29 cellular contexts compared by ENCODE assay signal in the genomic region with DNA sequence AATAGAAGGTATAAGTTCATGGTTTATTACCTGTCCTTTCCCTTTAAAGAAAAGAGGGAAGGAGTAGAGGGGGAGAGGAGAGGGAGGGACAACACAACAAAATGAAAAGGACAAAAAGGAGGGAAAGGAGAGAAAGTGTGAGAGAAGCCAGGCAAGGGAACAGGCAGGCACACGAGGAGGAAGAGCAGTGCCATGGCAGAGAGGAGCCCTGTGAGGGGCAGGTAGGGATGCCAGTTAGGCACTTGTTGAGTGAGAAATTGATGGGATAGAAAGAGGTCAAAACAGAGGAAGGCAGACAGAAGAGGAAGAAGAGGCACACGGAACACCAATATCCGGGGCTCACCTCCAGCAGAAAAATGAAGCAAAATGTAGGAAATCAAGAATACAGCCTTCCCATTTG. TPM values are rescaled to one million over a fixed set of nuclear protein-coding genes. Genes with fewer than 3 reads are reported as not detected.
DNase-seq lines count a peak whose midpoint lies in the region; ATAC-seq and TF ChIP-seq lines count a peak whose summit lies in the region.
"Had no signal": no experiment of that assay in that cellular context is flagged by ENCODE, and none has a peak within 500 bp of the region (broad histone marks: within the 10 kb centered on the region; RNA-seq: fewer than 3 reads in every experiment).

No MANE protein-coding gene starts in this region.

- no peak for TF ChIP-seq CTCF in activated CD8-positive, alpha-beta T cell treated with anti-CD3 and anti-CD28 coated beads for 36 hours (IDR thresholded peaks at IDR 0.05)
- TF ChIP-seq CTCF in DND-41 (IDR thresholded peaks at IDR 0.05; ENCODE audit: borderline replicate concordance, extremely low read depth, low read length, poor library complexity, severe bottlenecking), result no peak
- no peak for TF ChIP-seq CTCF in activated B cell treated with CpG ODN at 0.5 μM for 24 hours (IDR thresholded peaks at IDR 0.05)

- H3K79me2 ChIP-seq in DND-41 (ENCODE audit: insufficient read depth, low read length), result no peaks in the 10 kb centered on the region
- H3K79me2 ChIP-seq: parathyroid adenoma had no signal

- H3K9me3 Mint-ChIP-seq in activated CD8-positive, alpha-beta T cell treated with anti-CD3 and anti-CD28 coated beads for 36 hours, result peaks cover 13% of the 10 kb centered on the region
- peaks cover 7% of the 10 kb centered on the region for H3K9me3 Mint-ChIP-seq in activated CD8-positive, alpha-beta T cell treated with anti-CD3 and anti-CD28 coated beads, Interleukin-2, amount 10 ng/mL, durations not matched to agents 7 days and 5 days (ENCODE audit: insufficient read depth)
- H3K9me3 Mint-ChIP-seq in activated B cell treated with CpG ODN at 0.5 μM for 24 hours (peaks cover 5% of the 10 kb centered on the region), memory B cell (peaks cover 3% of the 10 kb centered on the region)
- H3K9me3 Mint-ChIP-seq: effector memory CD8-positive, alpha-beta T cell had no signal

- H2AFZ ChIP-seq in DND-41 (ENCODE audit: low read depth, low read length), result 0 out of 2 replicates have a peak overlapping the region, but pooled peaks have one; percentile 3
- H2AFZ ChIP-seq: parathyroid adenoma had no signal

- no peak overlapping the region for H3K4me2 ChIP-seq in DND-41 (ENCODE audit: insufficient read depth, low read length)

- POLR2A ChIA-PET in activated CD8-positive, alpha-beta T cell treated with anti-CD3 and anti-CD28 coated beads for 36 hours (lab: Charles Lee), result interaction anchor here (0.5 to 4.1 kb wide), 3 partner anchors 11 to 30 kb away, joined by 3 to 13 read pairs (median 4); no protein-coding TSS in a partner anchor
- POLR2A ChIA-PET in activated CD8-positive, alpha-beta T cell treated with anti-CD3 and anti-CD28 coated beads, Interleukin-2, amount 10 ng/mL, durations not matched to agents 7 days and 5 days (lab: Charles Lee), result no interaction called here
- POLR2A ChIA-PET in activated B cell treated with CpG ODN at 0.5 μM for 24 hours (lab: Charles Lee), result interaction anchor here (1.6 kb wide), 1 partner anchor 42 kb away, joined by 7 read pairs; the partner anchor contains the start of gene TNFAIP3

- H3K9ac ChIP-seq in DND-41 (ENCODE audit: low read depth, low read length), result no peak overlapping the region
- H3K9ac ChIP-seq: parathyroid adenoma had no signal

- no peaks in the 10 kb centered on the region for H3K27me3 ChIP-seq in DND-41 (ENCODE audit: insufficient read depth, low read length, poor library complexity)
- H3K27me3 ChIP-seq: tibial nerve had no signal

- DNase-seq in activated CD8-positive, alpha-beta T cell treated with anti-CD3 and anti-CD28 coated beads for 36 hours, result no peak
- no peak for DNase-seq in activated CD8-positive, alpha-beta T cell treated with anti-CD3 and anti-CD28 coated beads, Interleukin-2, amount 10 ng/mL, durations not matched to agents 7 days and 5 days
- DNase-seq in DND-41, result no peak
- DNase-seq in activated B cell treated with CpG ODN at 0.5 μM for 24 hours, result no peak
- no peak for DNase-seq in memory B cell (ENCODE audit: low spot score in 2 of 2)
- DNase-seq in DMS153 treated with DMSO at 0.1 percent for 48 hours (lab: John Stamatoyannopoulos, UW; ENCODE audit: unreplicated experiment), result no peak
- DNase-seq in NCI-H146 (lab: John Stamatoyannopoulos, UW), result no peak
- no peak for DNase-seq in stimulated activated CD4-positive, alpha-beta T cell treated with anti-CD3 and anti-CD28 coated beads, Interleukin-15, amount 100 ng/mL, for 24 hours
- DNase-seq: activated CD4-positive, alpha-beta T cell treated with anti-CD3 and anti-CD28 coated beads, Interleukin-2, amount 50 U/mL, for 1 hour; activated CD8-positive, alpha-beta memory T cell treated with anti-CD3 and anti-CD28 coated beads, Interleukin-2, amount 50 U/mL, for 48 hours; activated effector memory CD4-positive, alpha-beta T cell treated with Interleukin-2 at 50 U/mL for 16 hours; caudate nucleus; effector memory CD8-positive, alpha-beta T cell; glutamatergic neuron; HFFc6; mesenchymal stem cell; NCI-H1417 treated with DMSO at 0.1 percent for 48 hours; NCI-H2081 treated with DMSO at 0.1 percent for 48 hours; NCI-H226; NCI-H526 treated with DMSO at 0.1 percent for 48 hours; NK-92 treated with Interleukin-12 subunit alpha and Interleukin-12 subunit beta, amount 100 ng/mL, for 24 hours; small intestine had no signal

- H3K27ac ChIP-seq in DND-41 (ENCODE audit: low read length), result no peak overlapping the region
- H3K27ac ChIP-seq: coronary artery, parathyroid adenoma, tibial nerve, VCaP had no signal

- H3K36me3 Mint-ChIP-seq in activated CD8-positive, alpha-beta T cell treated with anti-CD3 and anti-CD28 coated beads for 36 hours (ENCODE audit: low read depth), result peaks cover 13% of the 10 kb centered on the region
- peaks cover 5% of the 10 kb centered on the region for H3K36me3 Mint-ChIP-seq in activated CD8-positive, alpha-beta T cell treated with anti-CD3 and anti-CD28 coated beads, Interleukin-2, amount 10 ng/mL, durations not matched to agents 7 days and 5 days (ENCODE audit: low read depth)
- H3K36me3 Mint-ChIP-seq in activated B cell treated with CpG ODN at 0.5 μM for 24 hours (ENCODE audit: low read depth) (peaks cover 2% of the 10 kb centered on the region), memory B cell (peaks cover 7% of the 10 kb centered on the region)

- H3K4me3 ChIP-seq in DND-41 (ENCODE audit: low read depth in 1 of 2, low read length in 2 of 2), result no peak overlapping the region
- H3K4me3 ChIP-seq: coronary artery, tibial nerve had no signal

- CTCF ChIA-PET in activated CD8-positive, alpha-beta T cell treated with anti-CD3 and anti-CD28 coated beads for 36 hours (lab: Charles Lee), result interaction anchor here (0.7 to 1.6 kb wide), 3 partner anchors 31 to 547 kb away, joined by 4 to 10 read pairs (median 8); no protein-coding TSS in a partner anchor
- CTCF ChIA-PET in activated CD8-positive, alpha-beta T cell treated with anti-CD3 and anti-CD28 coated beads, Interleukin-2, amount 10 ng/mL, durations not matched to agents 7 days and 5 days (lab: Charles Lee), result interaction anchor here (0.8 to 2.0 kb wide), 6 partner anchors 14 to 205 kb away, joined by 3 to 7 read pairs (median 5); no protein-coding TSS in a partner anchor
- CTCF ChIA-PET in activated B cell treated with CpG ODN at 0.5 μM for 24 hours (lab: Charles Lee), result interaction anchor here (1.4 kb wide), 1 partner anchor 11 kb away, joined by 4 read pairs; no protein-coding TSS in a partner anchor

- H4K20me1 ChIP-seq in DND-41 (ENCODE audit: insufficient read depth, low read length), result no peaks in the 10 kb centered on the region

- H3K4me3 Mint-ChIP-seq in activated CD8-positive, alpha-beta T cell treated with anti-CD3 and anti-CD28 coated beads for 36 hours, result peak overlapping the region; percentile 16
- H3K4me3 Mint-ChIP-seq in activated CD8-positive, alpha-beta T cell treated with anti-CD3 and anti-CD28 coated beads, Interleukin-2, amount 10 ng/mL, durations not matched to agents 7 days and 5 days, result no peak overlapping the region
- no peak overlapping the region for H3K4me3 Mint-ChIP-seq in activated B cell treated with CpG ODN at 0.5 μM for 24 hours
- no peak overlapping the region for H3K4me3 Mint-ChIP-seq in memory B cell
- H3K4me3 Mint-ChIP-seq: effector memory CD8-positive, alpha-beta T cell; HFFc6 had no signal

- no peaks in the 10 kb centered on the region for H3K27me3 Mint-ChIP-seq in activated CD8-positive, alpha-beta T cell treated with anti-CD3 and anti-CD28 coated beads for 36 hours
- no peaks in the 10 kb centered on the region for H3K27me3 Mint-ChIP-seq in activated CD8-positive, alpha-beta T cell treated with anti-CD3 and anti-CD28 coated beads, Interleukin-2, amount 10 ng/mL, durations not matched to agents 7 days and 5 days (ENCODE audit: low read depth)
- H3K27me3 Mint-ChIP-seq in activated B cell treated with CpG ODN at 0.5 μM for 24 hours (no peaks in the 10 kb centered on the region), memory B cell (peaks cover 5% of the 10 kb centered on the region)

- H3K4me1 ChIP-seq in DND-41 (ENCODE audit: insufficient read depth, low read length), result peaks cover 44% of the 10 kb centered on the region
- H3K4me1 ChIP-seq: parathyroid adenoma had no signal

- no peaks in the 10 kb centered on the region for H3K9me3 ChIP-seq in DND-41 (ENCODE audit: insufficient read depth, low read length, severe bottlenecking)

- intact Hi-C loops in activated CD8-positive, alpha-beta T cell treated with anti-CD3 and anti-CD28 coated beads for 36 hours (cut with micrococcal nuclease), result no loop called here
- intact Hi-C loops in activated B cell treated with CpG ODN at 0.5 μM for 24 hours (cut with micrococcal nuclease), result loop anchor here (10.0 kb wide), 1 partner anchor 805 kb away; no protein-coding TSS in a partner anchor

- no peaks in the 10 kb centered on the region for H3K36me3 ChIP-seq in DND-41 (ENCODE audit: insufficient read depth, low read length)
- H3K36me3 ChIP-seq: tibial nerve had no signal

- ATAC-seq in activated CD8-positive, alpha-beta T cell treated with anti-CD3 and anti-CD28 coated beads for 36 hours, result no peak
- no peak for ATAC-seq in activated CD8-positive, alpha-beta T cell treated with anti-CD3 and anti-CD28 coated beads, Interleukin-2, amount 10 ng/mL, durations not matched to agents 7 days and 5 days
- ATAC-seq in DND-41 (ENCODE audit: insufficient read depth, low read depth) (no peak), activated B cell treated with CpG ODN at 0.5 μM for 24 hours (ENCODE audit: low read depth) (no peak), memory B cell (ENCODE audit: low read depth) (no peak)
- ATAC-seq: effector memory CD8-positive, alpha-beta T cell; left lobe of liver; Right ventricle myocardium inferior; SK-N-SH treated with all-trans-retinoic acid at 6 μM for 48 hours had no signal

- peak overlapping the region; percentile 91 for H3K27ac Mint-ChIP-seq in activated CD8-positive, alpha-beta T cell treated with anti-CD3 and anti-CD28 coated beads for 36 hours
- H3K27ac Mint-ChIP-seq in activated CD8-positive, alpha-beta T cell treated with anti-CD3 and anti-CD28 coated beads, Interleukin-2, amount 10 ng/mL, durations not matched to agents 7 days and 5 days, result no peak overlapping the region
- peak overlapping the region; percentile 78 for H3K27ac Mint-ChIP-seq in activated B cell treated with CpG ODN at 0.5 μM for 24 hours
- H3K27ac Mint-ChIP-seq in memory B cell, result peak overlapping the region; percentile 41
- H3K27ac Mint-ChIP-seq: effector memory CD8-positive, alpha-beta T cell; HFFc6 had no signal

- peaks cover 59% of the 10 kb centered on the region for H3K4me1 Mint-ChIP-seq in activated CD8-positive, alpha-beta T cell treated with anti-CD3 and anti-CD28 coated beads for 36 hours (ENCODE audit: low read depth)
- peaks cover 53% of the 10 kb centered on the region for H3K4me1 Mint-ChIP-seq in activated CD8-positive, alpha-beta T cell treated with anti-CD3 and anti-CD28 coated beads, Interleukin-2, amount 10 ng/mL, durations not matched to agents 7 days and 5 days (ENCODE audit: low read depth)
- peaks cover 76% of the 10 kb centered on the region for H3K4me1 Mint-ChIP-seq in activated B cell treated with CpG ODN at 0.5 μM for 24 hours
- H3K4me1 Mint-ChIP-seq in memory B cell, result peaks cover 39% of the 10 kb centered on the region

RNA-seq across cellular contexts. Expression of gene TNFAIP3, which starts 42.5 kb away (rescaled TPM):
- total RNA-seq in activated CD8-positive, alpha-beta T cell treated with anti-CD3 and anti-CD28 coated beads for 36 hours, result 100 to 1,000 TPM; 399 to 402 TPM
- 10 to 100 TPM; 29.6 to 34.5 TPM for total RNA-seq in activated CD8-positive, alpha-beta T cell treated with anti-CD3 and anti-CD28 coated beads, Interleukin-2, amount 10 ng/mL, durations not matched to agents 7 days and 5 days
- 207 and 226 TPM in 2 replicates for total RNA-seq in activated B cell treated with CpG ODN at 0.5 μM for 24 hours
